In the genomic region with DNA sequence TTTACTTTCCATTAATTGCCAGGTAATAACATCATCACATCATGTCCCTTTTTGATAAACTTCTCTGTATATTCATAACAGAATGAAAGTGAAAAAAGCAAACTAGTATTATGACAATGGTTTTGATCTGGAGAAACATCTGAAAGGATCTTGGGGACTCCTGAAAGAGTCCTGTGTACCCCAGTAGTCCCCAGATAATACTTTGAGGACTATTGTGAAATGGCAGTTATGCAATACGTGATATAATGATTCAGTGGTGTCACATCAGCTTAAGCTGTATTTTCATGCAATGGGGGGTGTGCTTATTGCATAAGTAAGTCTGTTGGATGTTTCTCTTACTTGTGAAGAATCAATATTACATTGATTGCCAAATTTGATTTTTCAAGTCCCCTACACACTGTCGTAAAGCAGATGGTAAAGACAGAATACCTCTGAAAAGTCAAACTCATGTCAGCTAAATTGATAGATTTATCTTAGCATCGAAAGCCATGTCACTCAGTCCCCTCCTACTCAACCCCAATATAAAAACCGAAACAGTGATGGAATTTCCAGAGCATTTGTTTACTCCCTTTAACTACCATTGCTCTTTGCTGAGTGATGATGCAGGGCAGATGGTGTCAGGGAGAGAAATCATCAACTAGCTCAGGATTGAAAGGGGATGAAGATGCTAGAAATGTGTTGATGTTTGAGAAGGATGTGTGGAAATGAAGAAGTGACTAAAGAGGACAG, we compare ENCODE assay signal across 1 cellular context.
TF ChIP-seq lines count a peak whose summit lies in the region.

No MANE protein-coding gene starts in this region.

TF ChIP-seq in IMR-90, 13 proteins besides CTCF, POLR2A, EP300 and RAD21:
- TF ChIP-seq CEBPB (IDR thresholded peaks at IDR 0.05; ENCODE audit: low read depth, low read length) = peak; percentile 74
- TF ChIP-seq, protein P1, sequence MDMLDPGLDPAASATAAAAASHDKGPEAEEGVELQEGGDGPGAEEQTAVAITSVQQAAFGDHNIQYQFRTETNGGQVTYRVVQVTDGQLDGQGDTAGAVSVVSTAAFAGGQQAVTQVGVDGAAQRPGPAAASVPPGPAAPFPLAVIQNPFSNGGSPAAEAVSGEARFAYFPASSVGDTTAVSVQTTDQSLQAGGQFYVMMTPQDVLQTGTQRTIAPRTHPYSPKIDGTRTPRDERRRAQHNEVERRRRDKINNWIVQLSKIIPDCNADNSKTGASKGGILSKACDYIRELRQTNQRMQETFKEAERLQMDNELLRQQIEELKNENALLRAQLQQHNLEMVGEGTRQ (IDR thresholded peaks at IDR 0.05; ENCODE audit: low read depth, low read length) = no peak
TF ChIP-seq in IMR-90: peak in this region for 1.
